ENCODE assay signal across 11 cellular contexts in genomic region chr10:117090831-117091230, GRCh38. TPM values are rescaled to one million over a fixed set of nuclear protein-coding genes. Genes with fewer than 3 reads are reported as not detected.
"Had no signal": no experiment of that assay in that cellular context is flagged by ENCODE, and none has a peak within 500 bp of the region (broad histone marks: within the 10 kb centered on the region; RNA-seq: fewer than 3 reads in every experiment).

No MANE protein-coding gene starts in this region.

- H3K27ac Mint-ChIP-seq: GM23338, H9, HFFc6 had no signal

- H3K4me3 Mint-ChIP-seq: GM23338, H9, HFFc6 had no signal

- DNase-seq: H9, HCEC 1CT, HFFc6, IMR-90, KG1 had no signal

- ATAC-seq: GM23338, K562 had no signal

- H3K9me3 Mint-ChIP-seq: GM23338, H9, HFFc6 had no signal

- H2AFZ ChIP-seq: GM23338 had no signal

- H3K4me2 ChIP-seq: GM23338 had no signal

- FAIRE-seq: H1, H54, K562 had no signal

- H3K27ac ChIP-seq: HL-60 had no signal

- H3K4me3 ChIP-seq: GM23338, K562 had no signal

RNA-seq across cellular contexts. Expression of gene VAX1, which starts 47.2 kb away (rescaled TPM):
- total RNA-seq: GM23338, H1, H9, HFFc6, HT1080, IMR-90, K562 had no signal
- polyA plus RNA-seq: GM23338, H1, IMR-90, K562 had no signal
